ENCODE assay signal across 8 cellular contexts in genomic region chr21:26115346-26115745, GRCh38. TPM values are rescaled to one million over a fixed set of nuclear protein-coding genes. Genes with fewer than 3 reads are reported as not detected.
DNase-seq lines count a peak whose midpoint lies in the region; ATAC-seq and TF ChIP-seq lines count a peak whose summit lies in the region.

No MANE protein-coding gene starts in this region.

- H3K36me3 Mint-ChIP-seq in chondrocyte (ENCODE audit: low read depth) (peaks cover 1% of the 10 kb centered on the region), progenitor cell of endocrine pancreas (ENCODE audit: insufficient read depth) (peaks cover 21% of the 10 kb centered on the region)
- peaks cover 0 to 6% of the 10 kb centered on the region in 2 donors for H3K36me3 Mint-ChIP-seq in activated naive CD4-positive, alpha-beta T cell treated with anti-CD3 and anti-CD28 coated beads, Interleukin-2, amount 50 U/mL, for 72 hours
- no peaks in the 10 kb centered on the region for H3K36me3 Mint-ChIP-seq in activated CD8-positive, alpha-beta T cell treated with anti-CD3 and anti-CD28 coated beads, Interleukin-2, amount 10 ng/mL, durations not matched to agents 7 days and 5 days (ENCODE audit: low read depth)

- no peak for TF ChIP-seq EP300 in Ishikawa (IDR thresholded peaks at IDR 0.05; ENCODE audit: borderline replicate concordance)

- H3K27ac Mint-ChIP-seq in chondrocyte (ENCODE audit: unreplicated experiment) (peak overlapping the region; percentile 45), progenitor cell of endocrine pancreas (no peak overlapping the region)
- no peak overlapping the region for H3K27ac Mint-ChIP-seq in activated naive CD4-positive, alpha-beta T cell treated with anti-CD3 and anti-CD28 coated beads, Interleukin-2, amount 50 U/mL, for 72 hours
- H3K27ac Mint-ChIP-seq in activated CD8-positive, alpha-beta T cell treated with anti-CD3 and anti-CD28 coated beads, Interleukin-2, amount 10 ng/mL, durations not matched to agents 7 days and 5 days, result no peak overlapping the region

- no peak for TF ChIP-seq RAD21 in Ishikawa (IDR thresholded peaks at IDR 0.05; ENCODE audit: low read depth)

- CTCF ChIA-PET in activated CD8-positive, alpha-beta T cell treated with anti-CD3 and anti-CD28 coated beads, Interleukin-2, amount 10 ng/mL, durations not matched to agents 7 days and 5 days (lab: Charles Lee), result interaction anchor here (1.2 kb wide), 1 partner anchor 50 kb away, joined by 3 read pairs; no protein-coding TSS in a partner anchor

- H3K9me3 Mint-ChIP-seq in chondrocyte (ENCODE audit: low read depth) (no peaks in the 10 kb centered on the region), progenitor cell of endocrine pancreas (ENCODE audit: low read depth) (no peaks in the 10 kb centered on the region)
- H3K9me3 Mint-ChIP-seq in activated naive CD4-positive, alpha-beta T cell treated with anti-CD3 and anti-CD28 coated beads, Interleukin-2, amount 50 U/mL, for 72 hours, result no peaks in the 10 kb centered on the region
- no peaks in the 10 kb centered on the region for H3K9me3 Mint-ChIP-seq in activated CD8-positive, alpha-beta T cell treated with anti-CD3 and anti-CD28 coated beads, Interleukin-2, amount 10 ng/mL, durations not matched to agents 7 days and 5 days (ENCODE audit: insufficient read depth)

- DNase-seq in NCI-H345 (lab: John Stamatoyannopoulos, UW) (peak; percentile 92), chondrocyte (ENCODE audit: low spot score) (no peak), progenitor cell of endocrine pancreas (ENCODE audit: low spot score, unreplicated experiment) (no peak), iPS-NIHi11 (ENCODE audit: low spot score) (no peak), foreskin melanocyte (no peak)
- no peak for DNase-seq in activated naive CD4-positive, alpha-beta T cell treated with anti-CD3 and anti-CD28 coated beads, Interleukin-2, amount 50 U/mL, for 72 hours (ENCODE audit: low spot score in 2 of 2)
- no peak for DNase-seq in activated CD8-positive, alpha-beta T cell treated with anti-CD3 and anti-CD28 coated beads, Interleukin-2, amount 10 ng/mL, durations not matched to agents 7 days and 5 days

- ATAC-seq in activated naive CD4-positive, alpha-beta T cell treated with anti-CD3 and anti-CD28 coated beads, Interleukin-2, amount 50 U/mL, for 72 hours, result no peak
- no peak for ATAC-seq in activated CD8-positive, alpha-beta T cell treated with anti-CD3 and anti-CD28 coated beads, Interleukin-2, amount 10 ng/mL, durations not matched to agents 7 days and 5 days

- H3K4me1 Mint-ChIP-seq in chondrocyte (ENCODE audit: low read depth) (peaks cover 45% of the 10 kb centered on the region), progenitor cell of endocrine pancreas (ENCODE audit: low read depth) (peaks cover 63% of the 10 kb centered on the region)
- no peaks in the 10 kb centered on the region for H3K4me1 Mint-ChIP-seq in activated CD8-positive, alpha-beta T cell treated with anti-CD3 and anti-CD28 coated beads, Interleukin-2, amount 10 ng/mL, durations not matched to agents 7 days and 5 days (ENCODE audit: low read depth)

- no peaks in the 10 kb centered on the region for H3K27me3 Mint-ChIP-seq in chondrocyte (ENCODE audit: low read depth)
- H3K27me3 Mint-ChIP-seq in progenitor cell of endocrine pancreas, result no peaks in the 10 kb centered on the region
- no peaks in the 10 kb centered on the region for H3K27me3 Mint-ChIP-seq in activated CD8-positive, alpha-beta T cell treated with anti-CD3 and anti-CD28 coated beads, Interleukin-2, amount 10 ng/mL, durations not matched to agents 7 days and 5 days (ENCODE audit: low read depth)

- no peak overlapping the region for H3K4me3 Mint-ChIP-seq in chondrocyte (ENCODE audit: unreplicated experiment)
- peak overlapping the region; percentile 4 for H3K4me3 Mint-ChIP-seq in progenitor cell of endocrine pancreas (ENCODE audit: low read depth)
- H3K4me3 Mint-ChIP-seq in activated CD8-positive, alpha-beta T cell treated with anti-CD3 and anti-CD28 coated beads, Interleukin-2, amount 10 ng/mL, durations not matched to agents 7 days and 5 days, result no peak overlapping the region

- TF ChIP-seq CTCF in chondrocyte (IDR thresholded peaks at IDR 0.05), result no peak
- TF ChIP-seq CTCF in progenitor cell of endocrine pancreas (IDR thresholded peaks at IDR 0.05; ENCODE audit: unreplicated experiment), result no peak

- POLR2A ChIA-PET in activated CD8-positive, alpha-beta T cell treated with anti-CD3 and anti-CD28 coated beads, Interleukin-2, amount 10 ng/mL, durations not matched to agents 7 days and 5 days (lab: Charles Lee), result no interaction called here

TF ChIP-seq in Ishikawa, 13 proteins besides CTCF, POLR2A, EP300 and RAD21:
- TF ChIP-seq NFIC (IDR thresholded peaks at IDR 0.05), result peak; percentile 69
- TF ChIP-seq ZBTB7A (IDR thresholded peaks at IDR 0.05; ENCODE audit: low read depth), result no peak
- no peak for TF ChIP-seq TAF1 (IDR thresholded peaks at IDR 0.05; ENCODE audit: low read depth)

RNA-seq across cellular contexts. Expression of gene APP, which starts 55.2 kb away (rescaled TPM):
- total RNA-seq in chondrocyte (441 to 540 TPM (median 442 TPM) in 3 replicates), progenitor cell of endocrine pancreas (611 and 631 TPM in 2 replicates)
- 10 to 100 TPM; 38.5 to 81.4 TPM for total RNA-seq in activated naive CD4-positive, alpha-beta T cell treated with anti-CD3 and anti-CD28 coated beads, Interleukin-2, amount 50 U/mL, for 72 hours
- 10 to 100 TPM; 14.5 to 14.9 TPM for total RNA-seq in activated CD8-positive, alpha-beta T cell treated with anti-CD3 and anti-CD28 coated beads, Interleukin-2, amount 10 ng/mL, durations not matched to agents 7 days and 5 days
